35 cellular contexts compared by ENCODE assay signal in the genomic region with DNA sequence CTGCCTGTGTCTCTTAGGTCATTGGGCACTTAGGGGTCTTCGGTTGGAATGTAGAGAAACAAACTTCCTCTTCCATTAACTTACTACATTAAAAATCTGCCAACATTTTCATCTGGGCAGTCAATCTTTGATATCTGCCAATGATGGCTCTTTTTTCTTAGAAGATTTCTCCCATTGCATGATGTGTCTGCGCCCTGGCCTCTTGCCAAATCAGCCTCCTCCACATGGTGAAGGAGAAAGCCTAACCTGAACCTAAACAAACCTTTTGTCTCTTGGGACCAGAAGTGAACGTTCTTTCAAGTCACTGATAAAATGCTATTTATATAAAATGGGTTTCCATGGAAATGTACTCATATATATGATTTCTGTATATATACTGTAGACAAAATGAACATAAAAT.
"Had no signal": no experiment of that assay in that cellular context is flagged by ENCODE, and none has a peak within 500 bp of the region (broad histone marks: within the 10 kb centered on the region; RNA-seq: fewer than 3 reads in every experiment).

No MANE protein-coding gene starts in this region.

- FAIRE-seq: astrocyte had no signal

- H3K27ac ChIP-seq: adrenal gland, brain microvascular endothelial cell, foreskin keratinocyte, heart right ventricle, lower lobe of right lung, parathyroid adenoma, psoas muscle, sigmoid colon, suprapubic skin, uterus, WERI-Rb-1 had no signal

- H3K4me3 ChIP-seq: adrenal gland, heart right ventricle, lower lobe of right lung, psoas muscle, sigmoid colon, suprapubic skin, uterus had no signal

- H3K9ac ChIP-seq: parathyroid adenoma had no signal

- H3K79me2 ChIP-seq: parathyroid adenoma had no signal

- H3K4me1 ChIP-seq: foreskin keratinocyte, heart right ventricle, lower lobe of right lung, parathyroid adenoma, psoas muscle, sigmoid colon, suprapubic skin had no signal

- H3K9me3 ChIP-seq: adrenal gland, heart right ventricle, lower lobe of right lung, psoas muscle, sigmoid colon, suprapubic skin, uterus had no signal

- DNase-seq: activated CD4-positive, alpha-beta T cell treated with anti-CD3 and anti-CD28 coated beads for 48 hours; activated CD4-positive, alpha-beta T cell treated with anti-CD3 and anti-CD28 coated beads, Interleukin-2, amount 50 U/mL, for 48 hours; activated CD8-positive, alpha-beta memory T cell treated with anti-CD3 and anti-CD28 coated beads for 24 hours; activated effector memory CD4-positive, alpha-beta T cell treated with anti-CD3 and anti-CD28 coated beads, Interleukin-2, amount 50 U/mL, for 16 hours; activated naive CD4-positive, alpha-beta T cell treated with anti-CD3 and anti-CD28 coated beads for 36 hours; activated naive CD8-positive, alpha-beta T cell treated with anti-CD3 and anti-CD28 coated beads for 36 hours; activated T-cell treated with anti-CD3 and anti-CD28 coated beads, Interleukin-2, amount 50 U/mL, for 1 hour; adrenal gland; brain microvascular endothelial cell; caudate nucleus; endodermal cell; foreskin keratinocyte; heart right ventricle; kidney glomerular epithelial cell; lower lobe of right lung; naive thymus-derived CD8-positive, alpha-beta T cell; nucleus accumbens; psoas muscle; sigmoid colon; stimulated activated CD4-positive, alpha-beta T cell treated with anti-CD3 and anti-CD28 coated beads, Interleukin-15, amount 100 ng/mL, for 24 hours; stimulated activated CD4-positive, alpha-beta T cell treated with anti-CD3 and anti-CD28 coated beads, Interleukin-2, amount 100 ng/mL, for 24 hours; stimulated activated naive CD4-positive, alpha-beta T cell; T-helper 17 cell; T1000; uterus; WERI-Rb-1 had no signal

- ATAC-seq: activated CD4-positive, CD25-positive, alpha-beta regulatory T cell treated with anti-CD3 and anti-CD28 coated beads, Interleukin-2, amount 50 U/mL, for 24 hours; esophagus mucosa; foreskin keratinocyte; heart right ventricle; left lobe of liver; lower lobe of right lung; naive thymus-derived CD8-positive, alpha-beta T cell; psoas muscle; T-helper 17 cell had no signal

- H3K9me3 Mint-ChIP-seq: activated naive CD4-positive, alpha-beta T cell treated with anti-CD3 and anti-CD28 coated beads for 36 hours; activated naive CD8-positive, alpha-beta T cell treated with anti-CD3 and anti-CD28 coated beads for 36 hours; activated T-helper 1 cell treated with anti-CD3 and anti-CD28 coated beads, Interleukin-12 subunit alpha, Interleukin-12 subunit beta, Interleukin-2, Interleukin-4 antibody, amounts not matched to agents 30 ng/mL and 10 ng/mL and 1 ng/mL, durations not matched to agents 14 hours and 24 hours and 36 hours; endodermal cell; naive thymus-derived CD8-positive, alpha-beta T cell; type B pancreatic cell had no signal

- H3K36me3 ChIP-seq: adrenal gland, brain microvascular endothelial cell, heart right ventricle, lower lobe of right lung, sigmoid colon, suprapubic skin, uterus, WERI-Rb-1 had no signal

- H3K4me1 Mint-ChIP-seq: activated naive CD8-positive, alpha-beta T cell treated with anti-CD3 and anti-CD28 coated beads for 36 hours; endodermal cell; naive thymus-derived CD8-positive, alpha-beta T cell; neural crest cell; T-helper 17 cell had no signal

- H3K27me3 ChIP-seq: adrenal gland, brain microvascular endothelial cell, foreskin keratinocyte, heart right ventricle, sigmoid colon, suprapubic skin, uterus had no signal

- H3K4me3 Mint-ChIP-seq: activated naive CD4-positive, alpha-beta T cell treated with anti-CD3 and anti-CD28 coated beads for 36 hours; activated naive CD8-positive, alpha-beta T cell treated with anti-CD3 and anti-CD28 coated beads for 36 hours; activated T-helper 1 cell treated with anti-CD3 and anti-CD28 coated beads, Interleukin-12 subunit alpha, Interleukin-12 subunit beta, Interleukin-2, Interleukin-4 antibody, amounts not matched to agents 30 ng/mL and 10 ng/mL and 1 ng/mL, durations not matched to agents 14 hours and 24 hours and 36 hours; endodermal cell; naive thymus-derived CD8-positive, alpha-beta T cell; neural crest cell; T-helper 17 cell; type B pancreatic cell had no signal

- H2AFZ ChIP-seq: parathyroid adenoma had no signal

- H3K36me3 Mint-ChIP-seq: activated naive CD8-positive, alpha-beta T cell treated with anti-CD3 and anti-CD28 coated beads for 36 hours; naive thymus-derived CD8-positive, alpha-beta T cell; type B pancreatic cell had no signal

- H3K27me3 Mint-ChIP-seq: activated naive CD8-positive, alpha-beta T cell treated with anti-CD3 and anti-CD28 coated beads for 36 hours; naive thymus-derived CD8-positive, alpha-beta T cell; T-helper 17 cell; type B pancreatic cell had no signal

- H3K27ac Mint-ChIP-seq: activated naive CD4-positive, alpha-beta T cell treated with anti-CD3 and anti-CD28 coated beads for 36 hours; activated naive CD8-positive, alpha-beta T cell treated with anti-CD3 and anti-CD28 coated beads for 36 hours; activated T-helper 1 cell treated with anti-CD3 and anti-CD28 coated beads, Interleukin-12 subunit alpha, Interleukin-12 subunit beta, Interleukin-2, Interleukin-4 antibody, amounts not matched to agents 30 ng/mL and 10 ng/mL and 1 ng/mL, durations not matched to agents 14 hours and 24 hours and 36 hours; endodermal cell; naive thymus-derived CD8-positive, alpha-beta T cell; T-helper 17 cell; type B pancreatic cell had no signal
